ENCODE assay signal across 10 cellular contexts in the genomic region with DNA sequence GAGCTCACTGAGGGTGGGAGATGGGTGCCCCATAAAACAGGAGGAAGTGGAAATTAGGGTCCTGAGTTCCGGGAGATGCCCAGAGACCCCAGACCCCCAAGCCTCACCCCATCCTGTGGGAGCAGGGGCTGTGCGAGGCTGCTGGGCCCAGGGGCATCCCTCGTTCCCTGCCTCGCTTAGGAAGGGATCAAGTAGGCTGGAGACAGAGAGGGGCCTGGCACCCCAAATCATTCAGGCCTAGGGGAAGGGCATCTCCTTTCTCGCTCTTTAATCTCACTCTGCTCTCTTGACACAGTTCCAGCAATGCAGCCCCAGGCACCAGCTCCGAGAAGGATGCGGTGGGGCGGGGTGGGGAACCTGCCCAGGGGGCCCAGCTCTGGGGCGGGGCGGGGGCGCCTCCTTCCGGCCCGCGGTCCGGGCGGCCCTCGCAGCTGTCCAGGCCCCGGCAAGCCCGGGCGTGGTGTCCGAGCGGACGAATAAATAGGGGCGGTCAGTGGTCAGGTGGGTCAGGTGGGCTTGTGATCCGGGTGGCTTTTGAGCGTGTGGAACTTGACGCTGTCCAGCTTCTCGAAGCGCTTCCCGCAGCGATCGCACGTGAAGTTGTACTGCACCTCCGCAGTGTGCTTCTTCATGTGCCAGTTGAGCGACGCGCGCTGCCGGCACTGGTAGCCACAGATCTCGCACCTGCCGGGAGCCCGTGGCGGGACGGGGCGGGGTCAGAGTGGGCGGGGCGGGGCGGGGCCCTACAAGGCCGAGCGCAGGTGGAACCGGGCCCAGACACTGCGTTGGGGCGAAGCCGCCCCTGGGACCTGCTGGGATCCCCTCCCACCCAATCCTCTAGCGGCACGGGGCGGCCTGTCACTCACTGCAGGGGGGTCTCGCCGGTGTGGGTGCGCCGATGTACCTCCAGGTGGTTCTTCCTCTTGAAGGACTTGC. TPM values are rescaled to one million over a fixed set of nuclear protein-coding genes. Genes with fewer than 3 reads are reported as not detected.
DNase-seq lines count a peak whose midpoint lies in the region; ATAC-seq and TF ChIP-seq lines count a peak whose summit lies in the region.
"Had no signal": no experiment of that assay in that cellular context is flagged by ENCODE, and none has a peak within 500 bp of the region (broad histone marks: within the 10 kb centered on the region; RNA-seq: fewer than 3 reads in every experiment).

No MANE protein-coding gene starts in this region.

- H3K36me3 Mint-ChIP-seq in activated naive CD8-positive, alpha-beta T cell treated with anti-CD3 and anti-CD28 coated beads, Interleukin-2, amount 10 ng/mL, durations not matched to agents 7 days and 5 days, result peaks cover 2% of the 10 kb centered on the region
- H3K36me3 Mint-ChIP-seq in natural killer cell treated with Interleukin-12 subunit alpha and Interleukin-12 subunit beta and Interleukin-15 and Interleukin-18, amount 100 ng/mL, for 72 hours, result no peaks in the 10 kb centered on the region

- H3K4me3 Mint-ChIP-seq in activated naive CD8-positive, alpha-beta T cell treated with anti-CD3 and anti-CD28 coated beads, Interleukin-2, amount 10 ng/mL, durations not matched to agents 7 days and 5 days, result peak overlapping the region; percentile 74
- H3K4me3 Mint-ChIP-seq in natural killer cell treated with Interleukin-12 subunit alpha and Interleukin-12 subunit beta and Interleukin-15 and Interleukin-18, amount 100 ng/mL, for 72 hours, result peak overlapping the region; percentile 76

- 79 to 83% methylated on average over 26 to 39 of the region's 61 CpGs for WGBS in thyroid gland, 2 donors

- H3K36me3 ChIP-seq in HEK293 (ENCODE audit: control insufficient read depth in 2 of 2, insufficient read depth in 1 of 2, low read length in 2 of 2) (peaks cover 0 to 12% of the 10 kb centered on the region in 2 experiments; a peak in 2 of 3 replicates), thyroid gland (peaks cover 7 to 20% of the 10 kb centered on the region in 2 donors)
- H3K36me3 ChIP-seq: thoracic aorta had no signal

- H3K4me3 ChIP-seq in HEK293 (ENCODE audit: low read depth, low read length), result no peak overlapping the region
- H3K4me3 ChIP-seq in thyroid gland (replicated peaks in 1 of 3), result no peak overlapping the region

- H3K9me3 ChIP-seq in HEK293 (ENCODE audit: control insufficient read depth, insufficient read depth, low read depth, low read length) (no peaks in the 10 kb centered on the region), thyroid gland (no peaks in the 10 kb centered on the region)
- H3K9me3 ChIP-seq: thoracic aorta had no signal

- peak; percentile 31 for DNase-seq in D341Med (ENCODE audit: low spot score)
- DNase-seq in activated naive CD8-positive, alpha-beta T cell treated with anti-CD3 and anti-CD28 coated beads, Interleukin-2, amount 10 ng/mL, durations not matched to agents 7 days and 5 days, result no peak
- DNase-seq in natural killer cell treated with Interleukin-12 subunit alpha and Interleukin-12 subunit beta and Interleukin-15 and Interleukin-18, amount 100 ng/mL, for 72 hours (ENCODE audit: low spot score), result no peak
- DNase-seq in thyroid gland, result no peak
- DNase-seq in SHP77 treated with DMSO at 0.1 percent for 48 hours (lab: John Stamatoyannopoulos, UW), result no peak
- DNase-seq in NCI-H1694 (lab: John Stamatoyannopoulos, UW), result no peak

- intact Hi-C loops in thyroid gland (cut with DNase I), result loop anchor here (5.0 kb wide), 1 partner anchor 186 kb away; the partner anchor contains the start of gene TSPAN16

- H3K27ac Mint-ChIP-seq in activated naive CD8-positive, alpha-beta T cell treated with anti-CD3 and anti-CD28 coated beads, Interleukin-2, amount 10 ng/mL, durations not matched to agents 7 days and 5 days, result peak overlapping the region; percentile 60
- H3K27ac Mint-ChIP-seq in natural killer cell treated with Interleukin-12 subunit alpha and Interleukin-12 subunit beta and Interleukin-15 and Interleukin-18, amount 100 ng/mL, for 72 hours, result peak overlapping the region; percentile 39 to 69

- CTCF ChIA-PET in HEK293 (lab: Yijun Ruan, JAX), result interaction anchor here (0.6 to 3.4 kb wide), 32 partner anchors 8 to 351 kb away, joined by 3 to 42 read pairs (median 4); partner anchors contain the start of genes EPOR and SWSAP1

- no peak for TF ChIP-seq POLR2A in thyroid gland (IDR thresholded peaks at IDR 0.05)

- ATAC-seq in activated naive CD8-positive, alpha-beta T cell treated with anti-CD3 and anti-CD28 coated beads, Interleukin-2, amount 10 ng/mL, durations not matched to agents 7 days and 5 days (ENCODE audit: low read depth), result no peak
- no peak for ATAC-seq in natural killer cell treated with Interleukin-12 subunit alpha and Interleukin-12 subunit beta and Interleukin-15 and Interleukin-18, amount 100 ng/mL, for 72 hours

- peaks cover 13% of the 10 kb centered on the region for H3K4me1 Mint-ChIP-seq in activated naive CD8-positive, alpha-beta T cell treated with anti-CD3 and anti-CD28 coated beads, Interleukin-2, amount 10 ng/mL, durations not matched to agents 7 days and 5 days
- peaks cover 15 to 18% of the 10 kb centered on the region in 2 donors for H3K4me1 Mint-ChIP-seq in natural killer cell treated with Interleukin-12 subunit alpha and Interleukin-12 subunit beta and Interleukin-15 and Interleukin-18, amount 100 ng/mL, for 72 hours (ENCODE audit: low read depth in 2 of 2)

- H3K9me3 Mint-ChIP-seq in activated naive CD8-positive, alpha-beta T cell treated with anti-CD3 and anti-CD28 coated beads, Interleukin-2, amount 10 ng/mL, durations not matched to agents 7 days and 5 days, result no peaks in the 10 kb centered on the region
- H3K9me3 Mint-ChIP-seq in natural killer cell treated with Interleukin-12 subunit alpha and Interleukin-12 subunit beta and Interleukin-15 and Interleukin-18, amount 100 ng/mL, for 72 hours, result no peaks in the 10 kb centered on the region

- peaks cover 20% of the 10 kb centered on the region for H3K27me3 Mint-ChIP-seq in activated naive CD8-positive, alpha-beta T cell treated with anti-CD3 and anti-CD28 coated beads, Interleukin-2, amount 10 ng/mL, durations not matched to agents 7 days and 5 days
- peaks cover 16 to 17% of the 10 kb centered on the region in 2 donors for H3K27me3 Mint-ChIP-seq in natural killer cell treated with Interleukin-12 subunit alpha and Interleukin-12 subunit beta and Interleukin-15 and Interleukin-18, amount 100 ng/mL, for 72 hours

- H3K4me1 ChIP-seq in HEK293 (ENCODE audit: control insufficient read depth, insufficient read depth, low read length) (no peaks in the 10 kb centered on the region), thyroid gland (peaks cover 0 to 37% of the 10 kb centered on the region in 2 donors)
- H3K4me1 ChIP-seq: foreskin keratinocyte had no signal

- H3K27ac ChIP-seq in HEK293 (ENCODE audit: extremely low read depth, low read depth, low read length) (no peak overlapping the region), thyroid gland (no peak overlapping the region)
- H3K27ac ChIP-seq: foreskin keratinocyte, thoracic aorta had no signal

- H3K27me3 ChIP-seq in thyroid gland, result peaks cover 24% of the 10 kb centered on the region

- TF ChIP-seq CTCF in HEK293 (tag by site-specific recombination; IDR thresholded peaks at IDR 0.05) (no peak), thyroid gland (IDR thresholded peaks at IDR 0.05) (no peak)

- POLR2A ChIA-PET in HEK293 (lab: Yijun Ruan, JAX), result interaction anchor here (0.6 to 2.1 kb wide), 6 partner anchors 48 to 291 kb away, joined by 3 to 13 read pairs (median 6); partner anchors contain the start of genes ODAD3, PRKCSH and SWSAP1
- POLR2A ChIA-PET in activated naive CD8-positive, alpha-beta T cell treated with anti-CD3 and anti-CD28 coated beads, Interleukin-2, amount 10 ng/mL, durations not matched to agents 7 days and 5 days (lab: Charles Lee), result interaction anchor here (0.6 to 1.7 kb wide), 9 partner anchors 22 to 1135 kb away, joined by 3 to 18 read pairs (median 6); partner anchors contain the start of genes SWSAP1 and ZNF653

TF ChIP-seq in HEK293, 187 proteins besides CTCF, POLR2A, EP300 and RAD21:
- TF ChIP-seq KLF8 (tag by site-specific recombination; IDR thresholded peaks at IDR 0.05) (peak; percentile 73; the same call in 1 of the 2 replicates), ZNF202 (tag by site-specific recombination; IDR thresholded peaks at IDR 0.05; ENCODE audit: borderline replicate concordance) (no peak)

RNA-seq across cellular contexts. Expression of gene ELAVL3, which starts 2.6 kb away (rescaled TPM):
- not detected for total RNA-seq in activated naive CD8-positive, alpha-beta T cell treated with anti-CD3 and anti-CD28 coated beads, Interleukin-2, amount 10 ng/mL, durations not matched to agents 7 days and 5 days
- total RNA-seq in natural killer cell treated with Interleukin-12 subunit alpha and Interleukin-12 subunit beta and Interleukin-15 and Interleukin-18, amount 100 ng/mL, for 72 hours, result under 1 TPM in 1 of 2 donors, not detected in 1; 0.40 TPM
- total RNA-seq in thyroid gland, result not detected
- total RNA-seq: dermis microvascular lymphatic vessel endothelial cell, foreskin keratinocyte, thoracic aorta had no signal

RNA-seq across cellular contexts. Expression of gene ZNF653, which starts 22.2 kb away (rescaled TPM):
- total RNA-seq in activated naive CD8-positive, alpha-beta T cell treated with anti-CD3 and anti-CD28 coated beads, Interleukin-2, amount 10 ng/mL, durations not matched to agents 7 days and 5 days, result 10 to 100 TPM; 21.1 to 21.8 TPM
- 10 to 100 TPM; 23.7 to 23.8 TPM for total RNA-seq in natural killer cell treated with Interleukin-12 subunit alpha and Interleukin-12 subunit beta and Interleukin-15 and Interleukin-18, amount 100 ng/mL, for 72 hours
- total RNA-seq in thyroid gland, result 10 to 100 TPM; 13.6 to 41.7 (median 14.2) TPM

RNA-seq across cellular contexts. Expression of gene ECSIT, which starts 45.5 kb away (rescaled TPM):
- 10 to 100 TPM; 34.7 to 37.1 TPM for total RNA-seq in activated naive CD8-positive, alpha-beta T cell treated with anti-CD3 and anti-CD28 coated beads, Interleukin-2, amount 10 ng/mL, durations not matched to agents 7 days and 5 days
- 10 to 100 TPM; 27.0 to 37.3 TPM for total RNA-seq in natural killer cell treated with Interleukin-12 subunit alpha and Interleukin-12 subunit beta and Interleukin-15 and Interleukin-18, amount 100 ng/mL, for 72 hours
- total RNA-seq in thyroid gland, result 10 to 100 TPM; 36.5 to 77.5 (median 68.9) TPM

RNA-seq across cellular contexts. Expression of gene PRKCSH, which starts 48.0 kb away (rescaled TPM):
- 100 to 1,000 TPM; 297 to 310 TPM for total RNA-seq in activated naive CD8-positive, alpha-beta T cell treated with anti-CD3 and anti-CD28 coated beads, Interleukin-2, amount 10 ng/mL, durations not matched to agents 7 days and 5 days
- total RNA-seq in natural killer cell treated with Interleukin-12 subunit alpha and Interleukin-12 subunit beta and Interleukin-15 and Interleukin-18, amount 100 ng/mL, for 72 hours, result 100 to 1,000 TPM; 303 to 321 TPM
- total RNA-seq in thyroid gland, result 100 to 1,000 TPM; 142 to 198 (median 178) TPM

RNA-seq across cellular contexts. Expression of gene ODAD3, which starts 48.5 kb away (rescaled TPM):
- not detected for total RNA-seq in activated naive CD8-positive, alpha-beta T cell treated with anti-CD3 and anti-CD28 coated beads, Interleukin-2, amount 10 ng/mL, durations not matched to agents 7 days and 5 days
- total RNA-seq in natural killer cell treated with Interleukin-12 subunit alpha and Interleukin-12 subunit beta and Interleukin-15 and Interleukin-18, amount 100 ng/mL, for 72 hours, result not detected
- 1 to 10 TPM in 3 of 4 donors, under 1 TPM in 1; 0.96 to 6.8 (median 3.8) TPM for total RNA-seq in thyroid gland
